In the genomic region with DNA sequence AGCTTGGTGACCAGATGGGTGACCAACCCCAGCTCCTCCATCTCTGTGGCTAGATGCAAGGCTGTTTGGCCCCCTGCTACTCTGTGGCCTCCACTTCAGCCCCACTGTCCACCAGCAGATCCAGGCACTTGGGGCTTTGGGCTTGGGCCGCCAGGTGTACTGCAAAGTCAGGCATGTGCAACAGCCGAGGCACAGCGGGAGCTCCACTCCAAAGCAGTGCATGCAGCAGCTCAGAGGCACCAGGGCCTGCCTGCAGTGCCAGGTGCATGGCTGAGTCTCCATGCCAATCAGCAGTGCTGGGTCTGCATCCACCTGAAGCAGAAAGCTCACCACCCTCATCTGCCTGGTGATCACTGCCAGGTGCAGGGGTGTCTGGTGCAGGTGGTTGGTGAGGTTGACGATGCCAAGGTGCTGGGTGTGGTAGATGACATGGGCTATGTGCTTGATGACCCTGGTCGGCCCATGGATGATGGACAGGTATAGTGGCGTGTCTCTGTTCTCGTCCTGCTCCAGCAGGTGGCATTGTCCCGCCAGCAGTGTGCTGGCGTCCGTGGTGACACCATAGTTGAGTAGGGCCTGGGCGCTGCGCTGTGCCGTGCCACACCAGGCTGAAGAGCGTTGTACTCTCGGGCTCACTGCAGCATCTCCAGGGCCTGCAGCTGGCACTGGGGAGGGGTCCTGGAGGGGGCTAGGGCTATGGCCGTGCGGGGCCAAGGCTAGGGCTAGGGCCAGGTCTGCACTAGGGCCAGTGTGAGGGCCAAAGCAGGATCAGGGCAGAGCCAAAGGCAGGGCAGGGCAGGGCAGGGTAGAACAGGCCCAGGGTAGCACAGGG, we compare ENCODE assay signal across 8 cellular contexts. TPM values are rescaled to one million over a fixed set of nuclear protein-coding genes. Genes with fewer than 3 reads are reported as not detected.
DNase-seq lines count a peak whose midpoint lies in the region; ATAC-seq, FAIRE-seq and TF ChIP-seq lines count a peak whose summit lies in the region.

No MANE protein-coding gene starts in this region.

- H3K36me3 ChIP-seq in Panc1 (ENCODE audit: control insufficient read depth, insufficient read depth, low read length) (no peaks in the 10 kb centered on the region), keratinocyte (ENCODE audit: control insufficient read depth in 2 of 2, extremely low read depth in 1 of 2, insufficient read depth in 2 of 2, low read length in 2 of 2) (no peaks in the 10 kb centered on the region)

- H3K9ac ChIP-seq in keratinocyte (ENCODE audit: control insufficient read depth, extremely low read depth, insufficient read depth, low read length): no peak overlapping the region

- no TSS peak for BruUV-seq in Panc1 (replicated peaks; lab: Mats Ljungman, UMichigan)

- TF ChIP-seq CTCF in Panc1 (IDR thresholded peaks at IDR 0.05) (peak; percentile 85), keratinocyte (optimal IDR thresholded peaks at IDR 0.05 in 1 of 3, IDR thresholded peaks at IDR 0.05 in 1 of 3, conservative IDR thresholded peaks at IDR 0.05 in 1 of 3; ENCODE audit: extremely low read depth in 1 of 3, insufficient read depth in 2 of 3, low read length in 3 of 3) (peak in 2 of 3 experiments; percentile 63 to 85)

- H3K9me3 ChIP-seq in Panc1 (ENCODE audit: control insufficient read depth, insufficient read depth, low read depth, low read length): no peaks in the 10 kb centered on the region
- no peaks in the 10 kb centered on the region for H3K9me3 ChIP-seq in keratinocyte (ENCODE audit: control insufficient read depth, low read depth, low read length)

- H3K9me1 ChIP-seq in keratinocyte (ENCODE audit: control insufficient read depth, extremely low read depth, insufficient read depth, low read length): no peaks in the 10 kb centered on the region

- H3K27me3 ChIP-seq in Panc1 (ENCODE audit: control insufficient read depth, insufficient read depth, low read length) (no peaks in the 10 kb centered on the region), keratinocyte (ENCODE audit: control insufficient read depth, extremely low read depth, insufficient read depth, low read length) (no peaks in the 10 kb centered on the region)

- intact Hi-C loops in Panc1 (cut with micrococcal nuclease; ENCODE audit: unreplicated experiment): loop anchor here (1.0 kb wide), 1 partner anchor 145 kb away; no protein-coding TSS in a partner anchor

- dilution Hi-C loops in keratinocyte (cut with MboI; ENCODE audit: extremely low pct_ligation_motif_present, low sequenced_read_pairs): no loop called here

- POLR2A ChIA-PET in Panc1 (lab: Charles Lee): interaction anchor here (0.6 kb wide), 1 partner anchor 522 kb away, joined by 3 read pairs; no protein-coding TSS in a partner anchor

- ATAC-seq in HG02885 (IDR thresholded peaks at IDR 0.05; ENCODE audit: poor library complexity, unreplicated experiment) (peak; percentile 51), Panc1 (peak; percentile 96), GM21360 (IDR thresholded peaks at IDR 0.05; ENCODE audit: unreplicated experiment) (no peak), HG03045 (IDR thresholded peaks at IDR 0.05; ENCODE audit: unreplicated experiment) (no peak)

- CTCF ChIA-PET in Panc1 (lab: Charles Lee): no interaction called here

- H4K20me1 ChIP-seq in keratinocyte (ENCODE audit: control insufficient read depth, extremely low read depth, insufficient read depth, low read length): no peaks in the 10 kb centered on the region

- no peak overlapping the region for H2AFZ ChIP-seq in keratinocyte (ENCODE audit: control insufficient read depth, low read length)

- H3K4me2 ChIP-seq in keratinocyte (ENCODE audit: control insufficient read depth, extremely low read depth, insufficient read depth, low read depth, low read length): no peak overlapping the region

- H3K4me1 ChIP-seq in Panc1 (ENCODE audit: control insufficient read depth, insufficient read depth, low read length): no peaks in the 10 kb centered on the region
- no peaks in the 10 kb centered on the region for H3K4me1 ChIP-seq in keratinocyte (ENCODE audit: control insufficient read depth, extremely low read depth, insufficient read depth, low read length)

- H3K79me2 ChIP-seq in keratinocyte (ENCODE audit: control insufficient read depth, insufficient read depth, low read length): no peaks in the 10 kb centered on the region

- H3K27ac ChIP-seq in Panc1 (ENCODE audit: low read length) (no peak overlapping the region), keratinocyte (ENCODE audit: control insufficient read depth, insufficient read depth, low read length) (no peak overlapping the region)

- no peak for FAIRE-seq in keratinocyte (lab: Jason Lieb, UNC)

- peak; percentile 92 for DNase-seq in DMS53 treated with DMSO at 0.1 percent for 48 hours (lab: John Stamatoyannopoulos, UW; ENCODE audit: unreplicated experiment)
- no peak for DNase-seq in Panc1 (ENCODE audit: low read depth, low spot score)
- no peak for DNase-seq in keratinocyte (ENCODE audit: low read depth, low spot score)
- no peak for DNase-seq in NOMO-1 (lab: John Stamatoyannopoulos, UW; ENCODE audit: unreplicated experiment in 2 of 2)
- no peak for DNase-seq in NCI-H128 (lab: John Stamatoyannopoulos, UW; ENCODE audit: unreplicated experiment)

- H3K4me3 ChIP-seq in Panc1 (ENCODE audit: low read depth in 2 of 2, low read length in 2 of 2) (no peak overlapping the region), keratinocyte (ENCODE audit: control insufficient read depth in 2 of 3, extremely low read depth in 1 of 3, insufficient read depth in 2 of 3, low read depth in 1 of 3, low read length in 3 of 3) (no peak overlapping the region)

- in situ Hi-C loops in Panc1 (cut with HindIII; ENCODE audit: low pct_unique_long_range_greater_than_20kb, low sequenced_read_pairs): no loop called here

RNA-seq across cellular contexts. Expression of a gene that starts 1.0 kb away (rescaled TPM):
- total RNA-seq in Panc1 (2021; ENCODE audit: unreplicated experiment): not detected
- polyA plus RNA-seq in Panc1 (2012; ENCODE audit: insufficient read length): not detected
- polyA plus RNA-seq in keratinocyte: not detected in 3 replicates
- polyA plus RNA-seq in keratinocyte (2011; ENCODE audit: low read depth): 0.22 TPM
- polyA plus RNA-seq in keratinocyte (2011; cell fraction: cytosol; rRNA removed): not detected in 2 replicates
- not detected in 2 replicates for polyA plus RNA-seq in keratinocyte (2011; cell fraction: nucleus; rRNA removed)
- not detected in 2 replicates for polyA plus RNA-seq in keratinocyte (2012; ENCODE audit: low replicate concordance)
- polyA minus RNA-seq in keratinocyte: not detected in 3 replicates
- not detected for polyA minus RNA-seq in keratinocyte (2011; cell fraction: cytosol; rRNA and poly(A)+ RNA removed)
- polyA minus RNA-seq in keratinocyte (2011; cell fraction: nucleus; rRNA and poly(A)+ RNA removed): not detected in 2 replicates

Comparison
In these comparisons a context has a peak if more than half of its experiments do, and no peak if none do; other contexts are left out.
1. ATAC-seq: peak in HG02885 (single experiment) and Panc1 (single experiment); none in GM21360 (single experiment) and HG03045 (single experiment).